In the genomic region with DNA sequence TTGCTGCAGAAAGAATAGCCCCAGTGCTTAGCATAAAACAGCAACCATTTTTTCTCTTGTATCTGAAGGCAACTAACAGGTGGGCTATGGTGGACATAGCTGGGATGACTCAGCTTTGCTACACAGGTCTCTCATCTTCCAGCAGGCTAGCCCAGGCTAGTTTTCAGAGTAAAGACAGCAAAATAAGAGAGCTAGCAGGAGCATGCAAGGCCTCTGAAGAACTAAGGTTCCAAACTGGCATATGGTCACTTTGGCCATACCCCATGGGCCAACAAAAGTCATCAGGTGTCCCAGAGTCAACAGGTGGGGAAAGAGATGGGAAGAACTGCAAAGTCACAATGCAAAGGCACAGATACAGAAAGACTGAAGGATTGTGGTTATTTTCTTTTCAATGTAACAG, we compare ENCODE assay signal across 22 cellular contexts.
"Had no signal": no experiment of that assay in that cellular context is flagged by ENCODE, and none has a peak within 500 bp of the region (broad histone marks: within the 10 kb centered on the region; RNA-seq: fewer than 3 reads in every experiment).

No MANE protein-coding gene starts in this region.

- FAIRE-seq: endometrium, islet of Langerhans, keratinocyte had no signal

- ATAC-seq: effector memory CD8-positive, alpha-beta T cell; esophagus mucosa; left colon; left lobe of liver; mucosa of descending colon had no signal

- H3K9me3 ChIP-seq: colonic mucosa, gastrocnemius medialis, heart right ventricle, mucosa of descending colon had no signal

- H3K36me3 ChIP-seq: colonic mucosa, gastrocnemius medialis, heart right ventricle had no signal

- DNase-seq: colonic mucosa; cortex of kidney; effector CD8-positive, alpha-beta T cell; effector memory CD8-positive, alpha-beta T cell; endodermal cell; erythroblast; foreskin melanocyte; gastrocnemius medialis; glutamatergic neuron; heart right ventricle; hippocampal formation; kidney glomerular epithelial cell; left colon; mesenchymal stem cell; mucosa of descending colon; naive B cell had no signal

- H3K27me3 ChIP-seq: colonic mucosa, gastrocnemius medialis had no signal

- H3K4me1 ChIP-seq: colonic mucosa had no signal

- H3K4me3 ChIP-seq: colonic mucosa, gastrocnemius medialis, heart right ventricle, mucosa of descending colon had no signal

- H3K27ac ChIP-seq: colonic mucosa, epithelial cell of prostate had no signal
